8 cellular contexts compared by ENCODE assay signal in the genomic region with DNA sequence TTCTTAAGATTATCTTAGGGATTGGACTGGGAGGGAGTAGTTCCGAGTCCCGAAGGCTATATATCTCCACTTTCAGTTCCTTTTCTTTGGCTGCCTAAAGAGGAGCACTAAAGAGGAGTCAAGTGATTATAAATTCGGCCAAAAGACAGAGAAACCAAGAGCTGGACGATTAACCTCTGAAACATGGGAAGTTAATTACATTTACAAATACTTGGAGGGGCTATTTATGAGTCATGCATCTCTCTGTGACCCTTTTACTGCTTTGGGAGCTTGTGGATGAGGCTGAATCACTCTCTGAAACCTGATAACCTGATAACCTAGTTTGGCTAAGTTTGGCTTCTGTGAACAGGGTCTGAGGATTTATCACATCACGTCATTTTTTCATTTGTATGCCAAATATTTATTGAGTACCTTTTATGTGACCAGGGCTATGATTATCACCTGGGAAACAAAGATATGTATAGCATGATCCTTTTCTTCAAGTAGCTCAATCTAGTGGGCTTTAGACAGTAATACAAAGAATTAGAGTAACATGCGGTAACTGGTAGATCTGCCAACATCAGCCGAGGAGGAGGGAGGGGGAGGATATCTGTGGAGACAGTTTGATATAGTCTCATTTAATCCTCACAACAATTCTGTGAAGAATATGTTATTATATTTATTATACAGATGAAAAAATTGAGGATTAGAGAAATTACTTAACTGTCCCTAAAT.
DNase-seq lines count a peak whose midpoint lies in the region; ATAC-seq and TF ChIP-seq lines count a peak whose summit lies in the region.

No MANE protein-coding gene starts in this region.

- peak; percentile 30 for ATAC-seq in foreskin keratinocyte
- no peak for ATAC-seq in HG03439 (IDR thresholded peaks at IDR 0.05; ENCODE audit: unreplicated experiment)
- ATAC-seq in GM19351 (IDR thresholded peaks at IDR 0.05; ENCODE audit: unreplicated experiment) = no peak
- no peak for ATAC-seq in HG02938 (IDR thresholded peaks at IDR 0.05; ENCODE audit: unreplicated experiment)

- CTCF ChIA-PET in HEK293T (lab: Yijun Ruan, JAX) = interaction anchor here (1.2 kb wide), 1 partner anchor 709 kb away, joined by 4 read pairs; no protein-coding TSS in a partner anchor

- DNase-seq in HEK293T (ENCODE audit: extremely low spot score) (peak; percentile 40), RKO (ENCODE audit: low spot score) (peak; percentile 31), foreskin keratinocyte (peak; percentile 76 to 84), retinal pigment epithelial cell (ENCODE audit: low read depth) (peak; percentile 86), mesenteric fat pad (ENCODE audit: low spot score) (no peak)

- POLR2A ChIA-PET in HEK293T (lab: Yijun Ruan, JAX) = interaction anchor here (0.8 to 1.2 kb wide), 2 partner anchors 10 to 12 kb away, joined by 3 to 4 read pairs; no protein-coding TSS in a partner anchor

- peaks cover 60% of the 10 kb centered on the region for H3K4me1 ChIP-seq in foreskin keratinocyte

- no peaks in the 10 kb centered on the region for H3K27me3 ChIP-seq in foreskin keratinocyte

- TF ChIP-seq CTCF in foreskin keratinocyte (conservative IDR thresholded peaks at IDR 0.05) = no peak
- TF ChIP-seq CTCF in retinal pigment epithelial cell (conservative IDR thresholded peaks at IDR 0.05; ENCODE audit: low read depth, low read length) = no peak

- peak overlapping the region; percentile 19 for H3K4me3 ChIP-seq in retinal pigment epithelial cell (ENCODE audit: low read length)

- H3K27ac ChIP-seq in foreskin keratinocyte = peak overlapping the region; percentile 99

TF ChIP-seq in HEK293T, 16 proteins besides CTCF, POLR2A, EP300 and RAD21:
- TF ChIP-seq, protein P1, sequence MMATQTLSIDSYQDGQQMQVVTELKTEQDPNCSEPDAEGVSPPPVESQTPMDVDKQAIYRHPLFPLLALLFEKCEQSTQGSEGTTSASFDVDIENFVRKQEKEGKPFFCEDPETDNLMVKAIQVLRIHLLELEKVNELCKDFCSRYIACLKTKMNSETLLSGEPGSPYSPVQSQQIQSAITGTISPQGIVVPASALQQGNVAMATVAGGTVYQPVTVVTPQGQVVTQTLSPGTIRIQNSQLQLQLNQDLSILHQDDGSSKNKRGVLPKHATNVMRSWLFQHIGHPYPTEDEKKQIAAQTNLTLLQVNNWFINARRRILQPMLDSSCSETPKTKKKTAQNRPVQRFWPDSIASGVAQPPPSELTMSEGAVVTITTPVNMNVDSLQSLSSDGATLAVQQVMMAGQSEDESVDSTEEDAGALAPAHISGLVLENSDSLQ (IDR thresholded peaks at IDR 0.05) = peak; percentile 58
- TF ChIP-seq CTBP1 (IDR thresholded peaks at IDR 0.05; ENCODE audit: borderline replicate concordance) = peak; percentile 71
- no peak for TF ChIP-seq HDGF (IDR thresholded peaks at IDR 0.05; ENCODE audit: borderline replicate concordance)
